Comparison of ENCODE assay signal across 8 cellular contexts in the genomic region with DNA sequence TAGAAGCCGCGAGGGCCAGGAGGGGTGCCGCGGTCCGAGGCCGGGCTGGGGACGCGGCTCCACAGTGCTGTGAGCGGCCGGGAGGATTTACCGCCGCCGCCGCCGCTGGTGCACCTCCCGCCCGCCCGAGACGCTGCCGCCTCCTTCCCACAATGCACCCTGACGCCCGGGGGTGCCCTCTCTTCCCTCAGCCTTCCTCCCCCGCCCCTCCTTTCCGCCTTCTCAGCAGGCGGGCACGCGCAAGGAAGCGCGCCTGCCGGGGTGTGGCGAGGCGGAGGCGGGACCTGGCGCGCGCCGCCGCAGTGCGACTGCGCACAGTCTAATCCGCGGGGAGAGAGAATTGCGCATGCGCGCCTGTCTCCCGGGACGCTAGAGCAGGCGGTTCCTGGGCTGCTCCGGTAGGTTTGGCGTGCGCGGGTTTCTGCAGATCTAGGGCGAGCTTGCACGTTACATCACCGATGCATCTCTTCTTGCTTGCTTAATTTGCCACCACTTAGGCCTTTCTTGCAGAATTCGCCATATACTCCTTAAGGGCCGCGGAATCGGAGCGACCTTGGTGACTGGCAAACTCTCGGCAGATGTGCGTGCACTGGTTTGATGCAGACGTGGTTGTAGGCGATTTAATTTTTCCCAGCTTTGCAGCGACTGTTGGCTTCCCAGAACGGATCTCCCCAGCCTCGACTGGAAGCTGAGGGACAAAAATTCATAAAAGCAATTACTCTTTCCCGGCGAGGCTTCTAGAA. TPM values are rescaled to one million over a fixed set of nuclear protein-coding genes. Genes with fewer than 3 reads are reported as not detected.
DNase-seq lines count a peak whose midpoint lies in the region; ATAC-seq, FAIRE-seq and TF ChIP-seq lines count a peak whose summit lies in the region.

A gene (plus strand): TSS at position 347 of the 743 bp plus-strand sequence. CDS start 506 bp downstream, outside the sequence.
A gene with protein sequence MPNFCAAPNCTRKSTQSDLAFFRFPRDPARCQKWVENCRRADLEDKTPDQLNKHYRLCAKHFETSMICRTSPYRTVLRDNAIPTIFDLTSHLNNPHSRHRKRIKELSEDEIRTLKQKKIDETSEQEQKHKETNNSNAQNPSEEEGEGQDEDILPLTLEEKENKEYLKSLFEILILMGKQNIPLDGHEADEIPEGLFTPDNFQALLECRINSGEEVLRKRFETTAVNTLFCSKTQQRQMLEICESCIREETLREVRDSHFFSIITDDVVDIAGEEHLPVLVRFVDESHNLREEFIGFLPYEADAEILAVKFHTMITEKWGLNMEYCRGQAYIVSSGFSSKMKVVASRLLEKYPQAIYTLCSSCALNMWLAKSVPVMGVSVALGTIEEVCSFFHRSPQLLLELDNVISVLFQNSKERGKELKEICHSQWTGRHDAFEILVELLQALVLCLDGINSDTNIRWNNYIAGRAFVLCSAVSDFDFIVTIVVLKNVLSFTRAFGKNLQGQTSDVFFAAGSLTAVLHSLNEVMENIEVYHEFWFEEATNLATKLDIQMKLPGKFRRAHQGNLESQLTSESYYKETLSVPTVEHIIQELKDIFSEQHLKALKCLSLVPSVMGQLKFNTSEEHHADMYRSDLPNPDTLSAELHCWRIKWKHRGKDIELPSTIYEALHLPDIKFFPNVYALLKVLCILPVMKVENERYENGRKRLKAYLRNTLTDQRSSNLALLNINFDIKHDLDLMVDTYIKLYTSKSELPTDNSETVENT (minus strand): TSS at position 156 of the 743 bp plus-strand sequence. CDS start 296 bp downstream, outside the sequence.

- no peak for FAIRE-seq in bronchial epithelial cell (lab: Jason Lieb, UNC)

- TF ChIP-seq CTCF in AG09319 (IDR thresholded peaks at IDR 0.05; ENCODE audit: low read depth, low read length) (no peak), WI38 (IDR thresholded peaks at IDR 0.05; ENCODE audit: low read depth, low read length) (no peak), bronchial epithelial cell (IDR thresholded peaks at IDR 0.05; ENCODE audit: insufficient read depth, low read length, severe bottlenecking) (no peak)

- peak within 1 kb of the TSS; percentile 82 for H3K4me3 ChIP-seq in WI38 (ENCODE audit: low read depth, low read length)
- H3K4me3 ChIP-seq in bronchial epithelial cell (ENCODE audit: low read depth, low read length): peak within 1 kb of the TSS; percentile 83

- H3K27me3 ChIP-seq in bronchial epithelial cell (ENCODE audit: control insufficient read depth, insufficient read depth, low read length): no peaks in the 10 kb centered on the region

- H3K36me3 ChIP-seq in bronchial epithelial cell (ENCODE audit: control insufficient read depth, insufficient read depth, low read length): no peaks in the 10 kb centered on the region

- peak; percentile 96 for DNase-seq in AG09319 (ENCODE audit: extremely low read depth, low read depth)
- peak; percentile 94 for DNase-seq in NCI-H2196 treated with DMSO at 0.1 percent for 48 hours (lab: John Stamatoyannopoulos, UW; ENCODE audit: unreplicated experiment)
- peak; percentile 89 for DNase-seq in bronchial epithelial cell (ENCODE audit: low read depth)
- peak; percentile 97 for DNase-seq in inferior parietal cortex (ENCODE audit: extremely low spot score)
- peak; percentile 92 to 96 for DNase-seq in stimulated activated CD4-positive, alpha-beta T cell treated with anti-CD3 and anti-CD28 coated beads, Interleukin-12 subunit alpha, Interleukin-12 subunit beta, amount 100 ng/mL, for 24 hours (ENCODE audit: low read depth in 2 of 2)

- ATAC-seq in GM18909 (IDR thresholded peaks at IDR 0.05; ENCODE audit: poor library complexity, unreplicated experiment): peak; percentile 82
- ATAC-seq in HG03159 (IDR thresholded peaks at IDR 0.05; ENCODE audit: unreplicated experiment): peak; percentile 76

RNA-seq across cellular contexts. Expression of the first gene that starts in this region (rescaled TPM):
- total RNA-seq in bronchial epithelial cell: 0.26 TPM in 2 replicates

RNA-seq across cellular contexts. Expression of the second gene that starts in this region (rescaled TPM):
- total RNA-seq in bronchial epithelial cell: 35.3 and 42.9 TPM in 2 replicates

Comparison
In these comparisons a context has a peak if more than half of its experiments do, and no peak if none do; other contexts are left out.
1. Peak in every context shown above with its lines: DNase-seq, ATAC-seq and H3K4me3 ChIP-seq.